Comparison of ENCODE assay signal across 1 cellular context in the genomic region with DNA sequence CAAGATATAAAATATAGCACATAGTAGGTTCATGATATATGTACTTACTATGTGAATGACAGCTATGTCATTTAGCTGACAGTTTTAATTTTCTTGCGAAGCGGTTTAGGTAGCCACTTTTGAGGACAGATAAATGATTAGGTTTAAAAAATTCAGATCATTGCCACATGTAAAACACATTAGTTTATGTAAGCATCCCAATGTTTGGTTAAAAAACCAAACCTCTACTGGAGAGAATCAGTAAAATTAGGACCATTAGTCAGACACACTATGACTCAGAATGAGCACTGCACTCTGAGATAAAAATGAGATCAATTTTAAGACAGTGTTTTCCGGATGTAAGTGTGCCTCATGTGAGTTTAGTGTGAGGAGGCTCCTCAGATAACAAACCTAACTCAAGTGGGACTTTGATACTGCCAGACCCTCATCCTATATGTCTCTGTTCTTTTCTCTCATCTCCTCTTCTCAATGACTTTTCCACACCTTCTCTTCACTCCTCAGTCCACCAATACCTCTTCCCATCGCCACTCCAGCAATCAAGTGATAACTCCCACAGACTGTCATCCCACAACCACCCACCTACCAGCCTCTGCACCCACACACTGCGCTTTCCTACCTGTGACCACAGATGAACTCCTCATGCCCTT.
TF ChIP-seq lines count a peak whose summit lies in the region.

No MANE protein-coding gene starts in this region.

TF ChIP-seq in K562, 482 proteins besides CTCF, POLR2A, EP300 and RAD21 (continued from another document and continues in another):
- TF ChIP-seq, protein P1, sequence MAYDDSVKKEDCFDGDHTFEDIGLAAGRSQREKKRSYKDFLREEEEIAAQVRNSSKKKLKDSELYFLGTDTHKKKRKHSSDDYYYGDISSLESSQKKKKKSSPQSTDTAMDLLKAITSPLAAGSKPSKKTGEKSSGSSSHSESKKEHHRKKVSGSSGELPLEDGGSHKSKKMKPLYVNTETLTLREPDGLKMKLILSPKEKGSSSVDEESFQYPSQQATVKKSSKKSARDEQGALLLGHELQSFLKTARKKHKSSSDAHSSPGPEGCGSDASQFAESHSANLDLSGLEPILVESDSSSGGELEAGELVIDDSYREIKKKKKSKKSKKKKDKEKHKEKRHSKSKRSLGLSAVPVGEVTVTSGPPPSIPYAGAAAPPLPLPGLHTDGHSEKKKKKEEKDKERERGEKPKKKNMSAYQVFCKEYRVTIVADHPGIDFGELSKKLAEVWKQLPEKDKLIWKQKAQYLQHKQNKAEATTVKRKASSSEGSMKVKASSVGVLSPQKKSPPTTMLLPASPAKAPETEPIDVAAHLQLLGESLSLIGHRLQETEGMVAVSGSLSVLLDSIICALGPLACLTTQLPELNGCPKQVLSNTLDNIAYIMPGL (CRISPR knock-in tag; IDR thresholded peaks at IDR 0.05), result no peak
- TF ChIP-seq PHB (CRISPR knock-in tag; IDR thresholded peaks at IDR 0.05) (no peak), CEBPB (tag; IDR thresholded peaks at IDR 0.05) (no peak), SRSF7 (optimal IDR thresholded peaks at IDR 0.05; ENCODE audit: low read depth, low read length) (no peak), XRCC3 (IDR thresholded peaks at IDR 0.05) (no peak), NRF1 (conservative IDR thresholded peaks at IDR 0.05 in 1 of 2, IDR thresholded peaks at IDR 0.05 in 1 of 2) (no peak), ILF3 (IDR thresholded peaks at IDR 0.05; ENCODE audit: borderline replicate concordance) (peak; percentile 74; the same call in 1 of the 2 replicates), ZNF41 (CRISPR knock-in tag; conservative IDR thresholded peaks at IDR 0.05) (no peak), SIN3B (IDR thresholded peaks at IDR 0.05; ENCODE audit: low read depth) (no peak), ZZZ3 (IDR thresholded peaks at IDR 0.05) (no peak), WHSC1 (IDR thresholded peaks at IDR 0.05; ENCODE audit: low read length) (no peak), SOX6 (IDR thresholded peaks at IDR 0.05) (peak; percentile 81), SMARCE1 (IDR thresholded peaks at IDR 0.05) (peak; percentile 97), YY1 (IDR thresholded peaks at IDR 0.05; ENCODE audit: borderline replicate concordance in 1 of 3, control insufficient read depth in 1 of 3, extremely low read depth in 1 of 3, insufficient read depth in 3 of 3, insufficient read length in 1 of 3, insufficient replicate concordance in 2 of 3, low read depth in 1 of 3, low read length in 2 of 3) (no peak), ZNF217 (CRISPR knock-in tag; IDR thresholded peaks at IDR 0.05) (no peak), SREBF2 (CRISPR knock-in tag; IDR thresholded peaks at IDR 0.05) (no peak), TRIM28 (IDR thresholded peaks at IDR 0.05) (peak; percentile 35; the same call in 1 of the 2 replicates), ZNF695 (CRISPR knock-in tag; IDR thresholded peaks at IDR 0.05) (no peak), MTA1 (IDR thresholded peaks at IDR 0.05; ENCODE audit: borderline replicate concordance) (no peak), PTBP1 (IDR thresholded peaks at IDR 0.05; ENCODE audit: low read depth, low read length) (no peak), TBL1XR1 (IDR thresholded peaks at IDR 0.05; ENCODE audit: low read length in 2 of 2) (peak in 1 of 2 experiments; percentile 77; a peak in 1 of 4 replicates), NFYB (IDR thresholded peaks at IDR 0.05; ENCODE audit: extremely low read depth, insufficient read length) (no peak), PCBP1 (IDR thresholded peaks at IDR 0.05; ENCODE audit: low read depth, low read length, poor library complexity, severe bottlenecking) (no peak), ZNF586 (CRISPR knock-in tag; conservative IDR thresholded peaks at IDR 0.05) (no peak), POLR2G (IDR thresholded peaks at IDR 0.05; ENCODE audit: low read depth, low read length) (no peak), ZNF133 (CRISPR knock-in tag; IDR thresholded peaks at IDR 0.05) (no peak), ZC3H11A (IDR thresholded peaks at IDR 0.05; ENCODE audit: low read depth, low read length) (no peak), DMBX1 (CRISPR knock-in tag; IDR thresholded peaks at IDR 0.05; ENCODE audit: borderline replicate concordance) (peak; percentile 22; the same call in 1 of the 2 replicates), HMG20B (CRISPR knock-in tag; IDR thresholded peaks at IDR 0.05) (no peak), HNRNPLL (IDR thresholded peaks at IDR 0.05; ENCODE audit: low read depth, low read length, poor library complexity, severe bottlenecking) (no peak), IFI16 (CRISPR knock-in tag; IDR thresholded peaks at IDR 0.05) (no peak), ZNF324 (CRISPR knock-in tag; IDR thresholded peaks at IDR 0.05) (no peak), SMAD2 (IDR thresholded peaks at IDR 0.05; ENCODE audit: low read depth, low read length) (no peak), MTA3 (IDR thresholded peaks at IDR 0.05; ENCODE audit: borderline replicate concordance) (no peak), ZNF507 (tag; conservative IDR thresholded peaks at IDR 0.05) (no peak)
- TF ChIP-seq, protein P2, sequence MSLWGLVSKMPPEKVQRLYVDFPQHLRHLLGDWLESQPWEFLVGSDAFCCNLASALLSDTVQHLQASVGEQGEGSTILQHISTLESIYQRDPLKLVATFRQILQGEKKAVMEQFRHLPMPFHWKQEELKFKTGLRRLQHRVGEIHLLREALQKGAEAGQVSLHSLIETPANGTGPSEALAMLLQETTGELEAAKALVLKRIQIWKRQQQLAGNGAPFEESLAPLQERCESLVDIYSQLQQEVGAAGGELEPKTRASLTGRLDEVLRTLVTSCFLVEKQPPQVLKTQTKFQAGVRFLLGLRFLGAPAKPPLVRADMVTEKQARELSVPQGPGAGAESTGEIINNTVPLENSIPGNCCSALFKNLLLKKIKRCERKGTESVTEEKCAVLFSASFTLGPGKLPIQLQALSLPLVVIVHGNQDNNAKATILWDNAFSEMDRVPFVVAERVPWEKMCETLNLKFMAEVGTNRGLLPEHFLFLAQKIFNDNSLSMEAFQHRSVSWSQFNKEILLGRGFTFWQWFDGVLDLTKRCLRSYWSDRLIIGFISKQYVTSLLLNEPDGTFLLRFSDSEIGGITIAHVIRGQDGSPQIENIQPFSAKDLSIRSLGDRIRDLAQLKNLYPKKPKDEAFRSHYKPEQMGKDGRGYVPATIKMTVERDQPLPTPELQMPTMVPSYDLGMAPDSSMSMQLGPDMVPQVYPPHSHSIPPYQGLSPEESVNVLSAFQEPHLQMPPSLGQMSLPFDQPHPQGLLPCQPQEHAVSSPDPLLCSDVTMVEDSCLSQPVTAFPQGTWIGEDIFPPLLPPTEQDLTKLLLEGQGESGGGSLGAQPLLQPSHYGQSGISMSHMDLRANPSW (CRISPR knock-in tag; IDR thresholded peaks at IDR 0.05), result no peak
- TF ChIP-seq, protein P3, sequence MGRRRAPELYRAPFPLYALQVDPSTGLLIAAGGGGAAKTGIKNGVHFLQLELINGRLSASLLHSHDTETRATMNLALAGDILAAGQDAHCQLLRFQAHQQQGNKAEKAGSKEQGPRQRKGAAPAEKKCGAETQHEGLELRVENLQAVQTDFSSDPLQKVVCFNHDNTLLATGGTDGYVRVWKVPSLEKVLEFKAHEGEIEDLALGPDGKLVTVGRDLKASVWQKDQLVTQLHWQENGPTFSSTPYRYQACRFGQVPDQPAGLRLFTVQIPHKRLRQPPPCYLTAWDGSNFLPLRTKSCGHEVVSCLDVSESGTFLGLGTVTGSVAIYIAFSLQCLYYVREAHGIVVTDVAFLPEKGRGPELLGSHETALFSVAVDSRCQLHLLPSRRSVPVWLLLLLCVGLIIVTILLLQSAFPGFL (CRISPR knock-in tag; IDR thresholded peaks at IDR 0.05), result no peak
- TF ChIP-seq, protein P4, sequence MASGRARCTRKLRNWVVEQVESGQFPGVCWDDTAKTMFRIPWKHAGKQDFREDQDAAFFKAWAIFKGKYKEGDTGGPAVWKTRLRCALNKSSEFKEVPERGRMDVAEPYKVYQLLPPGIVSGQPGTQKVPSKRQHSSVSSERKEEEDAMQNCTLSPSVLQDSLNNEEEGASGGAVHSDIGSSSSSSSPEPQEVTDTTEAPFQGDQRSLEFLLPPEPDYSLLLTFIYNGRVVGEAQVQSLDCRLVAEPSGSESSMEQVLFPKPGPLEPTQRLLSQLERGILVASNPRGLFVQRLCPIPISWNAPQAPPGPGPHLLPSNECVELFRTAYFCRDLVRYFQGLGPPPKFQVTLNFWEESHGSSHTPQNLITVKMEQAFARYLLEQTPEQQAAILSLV (tag; IDR thresholded peaks at IDR 0.05), result no peak
- TF ChIP-seq, protein P5, sequence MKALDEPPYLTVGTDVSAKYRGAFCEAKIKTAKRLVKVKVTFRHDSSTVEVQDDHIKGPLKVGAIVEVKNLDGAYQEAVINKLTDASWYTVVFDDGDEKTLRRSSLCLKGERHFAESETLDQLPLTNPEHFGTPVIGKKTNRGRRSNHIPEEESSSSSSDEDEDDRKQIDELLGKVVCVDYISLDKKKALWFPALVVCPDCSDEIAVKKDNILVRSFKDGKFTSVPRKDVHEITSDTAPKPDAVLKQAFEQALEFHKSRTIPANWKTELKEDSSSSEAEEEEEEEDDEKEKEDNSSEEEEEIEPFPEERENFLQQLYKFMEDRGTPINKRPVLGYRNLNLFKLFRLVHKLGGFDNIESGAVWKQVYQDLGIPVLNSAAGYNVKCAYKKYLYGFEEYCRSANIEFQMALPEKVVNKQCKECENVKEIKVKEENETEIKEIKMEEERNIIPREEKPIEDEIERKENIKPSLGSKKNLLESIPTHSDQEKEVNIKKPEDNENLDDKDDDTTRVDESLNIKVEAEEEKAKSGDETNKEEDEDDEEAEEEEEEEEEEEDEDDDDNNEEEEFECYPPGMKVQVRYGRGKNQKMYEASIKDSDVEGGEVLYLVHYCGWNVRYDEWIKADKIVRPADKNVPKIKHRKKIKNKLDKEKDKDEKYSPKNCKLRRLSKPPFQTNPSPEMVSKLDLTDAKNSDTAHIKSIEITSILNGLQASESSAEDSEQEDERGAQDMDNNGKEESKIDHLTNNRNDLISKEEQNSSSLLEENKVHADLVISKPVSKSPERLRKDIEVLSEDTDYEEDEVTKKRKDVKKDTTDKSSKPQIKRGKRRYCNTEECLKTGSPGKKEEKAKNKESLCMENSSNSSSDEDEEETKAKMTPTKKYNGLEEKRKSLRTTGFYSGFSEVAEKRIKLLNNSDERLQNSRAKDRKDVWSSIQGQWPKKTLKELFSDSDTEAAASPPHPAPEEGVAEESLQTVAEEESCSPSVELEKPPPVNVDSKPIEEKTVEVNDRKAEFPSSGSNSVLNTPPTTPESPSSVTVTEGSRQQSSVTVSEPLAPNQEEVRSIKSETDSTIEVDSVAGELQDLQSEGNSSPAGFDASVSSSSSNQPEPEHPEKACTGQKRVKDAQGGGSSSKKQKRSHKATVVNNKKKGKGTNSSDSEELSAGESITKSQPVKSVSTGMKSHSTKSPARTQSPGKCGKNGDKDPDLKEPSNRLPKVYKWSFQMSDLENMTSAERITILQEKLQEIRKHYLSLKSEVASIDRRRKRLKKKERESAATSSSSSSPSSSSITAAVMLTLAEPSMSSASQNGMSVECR (CRISPR knock-in tag; IDR thresholded peaks at IDR 0.05), result no peak
- TF ChIP-seq, protein P6, sequence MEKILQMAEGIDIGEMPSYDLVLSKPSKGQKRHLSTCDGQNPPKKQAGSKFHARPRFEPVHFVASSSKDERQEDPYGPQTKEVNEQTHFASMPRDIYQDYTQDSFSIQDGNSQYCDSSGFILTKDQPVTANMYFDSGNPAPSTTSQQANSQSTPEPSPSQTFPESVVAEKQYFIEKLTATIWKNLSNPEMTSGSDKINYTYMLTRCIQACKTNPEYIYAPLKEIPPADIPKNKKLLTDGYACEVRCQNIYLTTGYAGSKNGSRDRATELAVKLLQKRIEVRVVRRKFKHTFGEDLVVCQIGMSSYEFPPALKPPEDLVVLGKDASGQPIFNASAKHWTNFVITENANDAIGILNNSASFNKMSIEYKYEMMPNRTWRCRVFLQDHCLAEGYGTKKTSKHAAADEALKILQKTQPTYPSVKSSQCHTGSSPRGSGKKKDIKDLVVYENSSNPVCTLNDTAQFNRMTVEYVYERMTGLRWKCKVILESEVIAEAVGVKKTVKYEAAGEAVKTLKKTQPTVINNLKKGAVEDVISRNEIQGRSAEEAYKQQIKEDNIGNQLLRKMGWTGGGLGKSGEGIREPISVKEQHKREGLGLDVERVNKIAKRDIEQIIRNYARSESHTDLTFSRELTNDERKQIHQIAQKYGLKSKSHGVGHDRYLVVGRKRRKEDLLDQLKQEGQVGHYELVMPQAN (IDR thresholded peaks at IDR 0.05; ENCODE audit: borderline replicate concordance), result no peak
- TF ChIP-seq, protein P7, sequence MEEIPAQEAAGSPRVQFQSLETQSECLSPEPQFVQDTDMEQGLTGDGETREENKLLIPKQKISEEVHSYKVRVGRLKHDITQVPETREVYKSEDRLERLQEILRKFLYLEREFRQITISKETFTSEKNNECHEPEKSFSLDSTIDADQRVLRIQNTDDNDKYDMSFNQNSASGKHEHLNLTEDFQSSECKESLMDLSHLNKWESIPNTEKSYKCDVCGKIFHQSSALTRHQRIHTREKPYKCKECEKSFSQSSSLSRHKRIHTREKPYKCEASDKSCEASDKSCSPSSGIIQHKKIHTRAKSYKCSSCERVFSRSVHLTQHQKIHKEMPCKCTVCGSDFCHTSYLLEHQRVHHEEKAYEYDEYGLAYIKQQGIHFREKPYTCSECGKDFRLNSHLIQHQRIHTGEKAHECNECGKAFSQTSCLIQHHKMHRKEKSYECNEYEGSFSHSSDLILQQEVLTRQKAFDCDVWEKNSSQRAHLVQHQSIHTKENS (CRISPR knock-in tag; IDR thresholded peaks at IDR 0.05), result no peak
- TF ChIP-seq, protein P8, sequence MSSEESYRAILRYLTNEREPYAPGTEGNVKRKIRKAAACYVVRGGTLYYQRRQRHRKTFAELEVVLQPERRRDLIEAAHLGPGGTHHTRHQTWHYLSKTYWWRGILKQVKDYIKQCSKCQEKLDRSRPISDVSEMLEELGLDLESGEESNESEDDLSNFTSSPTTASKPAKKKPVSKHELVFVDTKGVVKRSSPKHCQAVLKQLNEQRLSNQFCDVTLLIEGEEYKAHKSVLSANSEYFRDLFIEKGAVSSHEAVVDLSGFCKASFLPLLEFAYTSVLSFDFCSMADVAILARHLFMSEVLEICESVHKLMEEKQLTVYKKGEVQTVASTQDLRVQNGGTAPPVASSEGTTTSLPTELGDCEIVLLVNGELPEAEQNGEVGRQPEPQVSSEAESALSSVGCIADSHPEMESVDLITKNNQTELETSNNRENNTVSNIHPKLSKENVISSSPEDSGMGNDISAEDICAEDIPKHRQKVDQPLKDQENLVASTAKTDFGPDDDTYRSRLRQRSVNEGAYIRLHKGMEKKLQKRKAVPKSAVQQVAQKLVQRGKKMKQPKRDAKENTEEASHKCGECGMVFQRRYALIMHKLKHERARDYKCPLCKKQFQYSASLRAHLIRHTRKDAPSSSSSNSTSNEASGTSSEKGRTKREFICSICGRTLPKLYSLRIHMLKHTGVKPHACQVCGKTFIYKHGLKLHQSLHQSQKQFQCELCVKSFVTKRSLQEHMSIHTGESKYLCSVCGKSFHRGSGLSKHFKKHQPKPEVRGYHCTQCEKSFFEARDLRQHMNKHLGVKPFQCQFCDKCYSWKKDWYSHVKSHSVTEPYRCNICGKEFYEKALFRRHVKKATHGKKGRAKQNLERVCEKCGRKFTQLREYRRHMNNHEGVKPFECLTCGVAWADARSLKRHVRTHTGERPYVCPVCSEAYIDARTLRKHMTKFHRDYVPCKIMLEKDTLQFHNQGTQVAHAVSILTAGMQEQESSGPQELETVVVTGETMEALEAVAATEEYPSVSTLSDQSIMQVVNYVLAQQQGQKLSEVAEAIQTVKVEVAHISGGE (CRISPR knock-in tag; IDR thresholded peaks at IDR 0.05), result peak in 1 of 3 experiments; percentile 57; a peak in 1 of 6 replicates
